Comparison of ENCODE assay signal across 27 cellular contexts in the genomic region with DNA sequence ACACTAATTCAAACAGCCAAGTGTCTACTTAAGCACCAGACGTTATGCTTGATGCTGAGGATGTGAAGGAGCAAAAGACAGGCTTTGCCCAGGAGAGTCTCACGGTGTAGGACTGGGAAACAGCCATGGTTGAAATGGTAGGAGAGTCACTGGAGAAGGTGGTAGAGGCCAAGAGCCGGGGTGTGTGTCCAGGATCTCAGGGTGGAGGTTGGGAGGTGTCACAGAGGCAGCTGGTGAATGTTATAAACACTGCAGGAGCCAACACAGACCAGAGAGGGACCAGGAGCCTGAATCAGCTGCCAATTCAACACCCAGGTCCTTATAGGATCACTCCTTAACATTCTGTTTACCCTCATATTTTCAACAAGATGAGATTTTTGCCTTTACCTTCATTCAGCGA. TPM values are rescaled to one million over a fixed set of nuclear protein-coding genes. Genes with fewer than 3 reads are reported as not detected.
DNase-seq lines count a peak whose midpoint lies in the region; ATAC-seq and TF ChIP-seq lines count a peak whose summit lies in the region.
"Had no signal": no experiment of that assay in that cellular context is flagged by ENCODE, and none has a peak within 500 bp of the region (broad histone marks: within the 10 kb centered on the region; RNA-seq: fewer than 3 reads in every experiment).

No MANE protein-coding gene starts in this region.

- H4K5ac ChIP-seq in IMR-90 (ENCODE audit: low read depth, low read length) = no peak overlapping the region

- peaks cover 23% of the 10 kb centered on the region for H3K27me3 Mint-ChIP-seq in endodermal cell (ENCODE audit: insufficient read depth)

- no peak overlapping the region for H3K4me3 Mint-ChIP-seq in endodermal cell
- H3K4me3 Mint-ChIP-seq: activated CD8-positive, alpha-beta T cell treated with anti-CD3 and anti-CD28 coated beads, Interleukin-2, amount 10 ng/mL, durations not matched to agents 7 days and 5 days; activated naive CD4-positive, alpha-beta T cell treated with anti-CD3 and anti-CD28 coated beads, Interleukin-2, amount 10 ng/mL, durations not matched to agents 7 days and 5 days; CD4-positive, CD25-positive, alpha-beta regulatory T cell; T-helper 2 cell treated with Interferon-gamma antibody and Interleukin-4, amounts not matched to agents 5 μg/mL and 100 μg/mL, for 36 hours had no signal

- H3K36me3 ChIP-seq in IMR-90 (ENCODE audit: control insufficient read depth, insufficient read depth, low read length) (peaks cover 32% of the 10 kb centered on the region), heart left ventricle (peaks cover 0 to 37% (median 11%) of the 10 kb centered on the region in 9 donors), mesenchymal stem cell (ENCODE audit: control insufficient read depth in 1 of 2, insufficient read depth in 2 of 2, low read depth in 1 of 2, low read length in 2 of 2) (peaks cover 0 to 11% of the 10 kb centered on the region in 2 experiments), stomach (no peaks in the 10 kb centered on the region), endodermal cell (ENCODE audit: control insufficient read depth, insufficient read depth, low read length) (no peaks in the 10 kb centered on the region)
- H3K36me3 ChIP-seq: adrenal gland, lower lobe of right lung had no signal

- H3K79me1 ChIP-seq in IMR-90 (ENCODE audit: low read depth in 1 of 2, low read length in 2 of 2) = peaks cover 38 to 72% of the 10 kb centered on the region in 2 experiments
- H3K79me1 ChIP-seq in mesenchymal stem cell (replicated peaks; ENCODE audit: low read length, poor library complexity, severe bottlenecking) = no peaks in the 10 kb centered on the region

- H3K9me1 ChIP-seq in IMR-90 (ENCODE audit: insufficient read depth, low read length) = peaks cover 13% of the 10 kb centered on the region

- dilution Hi-C loops in IMR-90 (cut with HindIII; ENCODE audit: low sequenced_read_pairs, unreplicated experiment) = no loop called here

- H2BK15ac ChIP-seq in IMR-90 (ENCODE audit: low read depth, low read length) (0 out of 3 replicates have a peak overlapping the region, but pooled peaks have one; percentile 4), mesenchymal stem cell (ENCODE audit: low read depth, poor library complexity, severe bottlenecking) (no peak overlapping the region)

- no peak overlapping the region for H3K27ac Mint-ChIP-seq in endodermal cell
- H3K27ac Mint-ChIP-seq: activated CD8-positive, alpha-beta T cell treated with anti-CD3 and anti-CD28 coated beads, Interleukin-2, amount 10 ng/mL, durations not matched to agents 7 days and 5 days; activated naive CD4-positive, alpha-beta T cell treated with anti-CD3 and anti-CD28 coated beads, Interleukin-2, amount 10 ng/mL, durations not matched to agents 7 days and 5 days; CD4-positive, CD25-positive, alpha-beta regulatory T cell; T-helper 2 cell treated with Interferon-gamma antibody and Interleukin-4, amounts not matched to agents 5 μg/mL and 100 μg/mL, for 36 hours had no signal

- H2AK5ac ChIP-seq in IMR-90 (ENCODE audit: low read depth, low read length) (peak overlapping the region; percentile 1; the same call in 1 of the 2 replicates), mesenchymal stem cell (ENCODE audit: low read length, severe bottlenecking) (peak overlapping the region; percentile 56)

- H2AFZ ChIP-seq in IMR-90 (replicated peaks; ENCODE audit: low read length, poor library complexity) = no peak overlapping the region
- peak overlapping the region; percentile 42 for H2AFZ ChIP-seq in mesenchymal stem cell (ENCODE audit: low read depth, low read length)

- no CpG with 5 or more reads among the region's 4 CpGs for WGBS in IMR-90 (ENCODE audit: extremely low coverage in 2 of 2, insufficient read length in 1 of 2), 2 experiments
- 36 to 44% (median 40%) methylated on average over 4 of the region's 4 CpGs for WGBS in heart left ventricle, 4 donors
- 80% methylated on average over 4 of the region's 4 CpGs for WGBS in mesenchymal stem cell
- 52 to 71% (median 66%) methylated on average over 4 of the region's 4 CpGs for WGBS in stomach, 5 donors
- 78 to 88% methylated on average over 3 to 4 of the region's 4 CpGs for WGBS in endodermal cell (ENCODE audit: insufficient coverage in 1 of 2, insufficient read length in 1 of 2), 2 experiments

- H4K8ac ChIP-seq in IMR-90 (ENCODE audit: low read depth in 2 of 2, low read length in 2 of 2) = no peak overlapping the region
- no peak overlapping the region for H4K8ac ChIP-seq in mesenchymal stem cell (ENCODE audit: low read length)

- H3K23ac ChIP-seq in IMR-90 (ENCODE audit: low read depth, low read length) (peak overlapping the region; percentile 77), mesenchymal stem cell (ENCODE audit: low read length in 2 of 2) (no peak overlapping the region)

- intact Hi-C loops in IMR-90 (cut with micrococcal nuclease) (no loop called here), heart left ventricle (cut with DNase I) (loop anchor here in 4 of 10 donors (5.0 to 10.0 kb wide), 2 partner anchors 49 to 643 kb away; partner anchors contain the start of gene PSMC6 (in 1 of the 4)), stomach (cut with DNase I; ENCODE audit: low total_unique reads) (no loop called here)

- H3K14ac ChIP-seq in IMR-90 (replicated peaks; ENCODE audit: low read depth, low read length) (no peak overlapping the region; the same call in 1 of the 2 replicates), mesenchymal stem cell (ENCODE audit: low read length in 2 of 2) (peak overlapping the region in 1 of 2 experiments; percentile 60)

- in situ Hi-C loops in IMR-90 (cut with MboI; ENCODE audit: low sequenced_read_pairs) = no loop called here

- H2BK120ac ChIP-seq in IMR-90 (ENCODE audit: low read depth, low read length) = no peak overlapping the region
- H2BK120ac ChIP-seq in mesenchymal stem cell (ENCODE audit: low read depth, low read length) = no peak overlapping the region

- no peak overlapping the region for H4K91ac ChIP-seq in IMR-90 (ENCODE audit: insufficient read depth, low read depth, low read length)
- no peak overlapping the region for H4K91ac ChIP-seq in mesenchymal stem cell (ENCODE audit: low read length)

- no TSS peak for BruUV-seq in IMR-90 (replicated peaks; lab: Mats Ljungman, UMichigan)

- peak overlapping the region; percentile 15; the same call in 1 of the 2 replicates for H3K4ac ChIP-seq in IMR-90 (ENCODE audit: low read depth, low read length)
- no peak overlapping the region for H3K4ac ChIP-seq in mesenchymal stem cell (ENCODE audit: low read depth in 1 of 2, low read length in 2 of 2)

- no peak overlapping the region for H2BK20ac ChIP-seq in IMR-90 (ENCODE audit: low read depth, low read length)

- H3K27me3 ChIP-seq in IMR-90 (ENCODE audit: control insufficient read depth, insufficient read depth, low read length) (no peaks in the 10 kb centered on the region), heart left ventricle (peaks cover 0 to 2% (median 0%) of the 10 kb centered on the region in 9 donors), mesenchymal stem cell (ENCODE audit: control insufficient read depth in 1 of 2, insufficient read depth in 1 of 2, low read length in 2 of 2) (peaks cover 0 to 52% of the 10 kb centered on the region in 2 experiments), stomach (peaks cover 0 to 4% (median 0%) of the 10 kb centered on the region in 3 donors), endodermal cell (ENCODE audit: control insufficient read depth, insufficient read depth, low read length, poor library complexity, severe bottlenecking) (peaks cover 14% of the 10 kb centered on the region)
- H3K27me3 ChIP-seq: adrenal gland had no signal

- H3K9me3 ChIP-seq in IMR-90 (ENCODE audit: control insufficient read depth, insufficient read depth, low read length) = no peaks in the 10 kb centered on the region
- H3K9me3 ChIP-seq in heart left ventricle = no peaks in the 10 kb centered on the region
- H3K9me3 ChIP-seq in mesenchymal stem cell (ENCODE audit: control insufficient read depth, low read length) = no peaks in the 10 kb centered on the region
- H3K9me3 ChIP-seq in stomach = no peaks in the 10 kb centered on the region
- H3K9me3 ChIP-seq in endodermal cell (ENCODE audit: control insufficient read depth, low read length) = no peaks in the 10 kb centered on the region
- H3K9me3 ChIP-seq: A549, adrenal gland, lower lobe of right lung had no signal

- POLR2A ChIA-PET in IMR-90 (lab: Charles Lee; ENCODE audit: unreplicated experiment) = no interaction called here

- no peak for TF ChIP-seq RAD21 in IMR-90 (IDR thresholded peaks at IDR 0.05; ENCODE audit: low read length)

- peak overlapping the region in 1 of 2 experiments; percentile 90 for H2BK12ac ChIP-seq in mesenchymal stem cell (ENCODE audit: low read length in 2 of 2)

- no peak overlapping the region for H3K56ac ChIP-seq in IMR-90 (ENCODE audit: extremely low read depth, insufficient read depth, low read length)

- TF ChIP-seq POLR2A in IMR-90 (IDR thresholded peaks at IDR 0.05; ENCODE audit: low read depth, low read length) (no peak), heart left ventricle (IDR thresholded peaks at IDR 0.05) (no peak), stomach (IDR thresholded peaks at IDR 0.05) (no peak)

- H3K4me3 ChIP-seq in IMR-90 (ENCODE audit: insufficient read depth, low read depth, low read length) (no peak overlapping the region), heart left ventricle (peak overlapping the region in 1 of 12 donors; percentile 5), mesenchymal stem cell (ENCODE audit: insufficient read depth in 1 of 2, low read depth in 1 of 2, low read length in 2 of 2) (no peak overlapping the region), stomach (no peak overlapping the region), endodermal cell (ENCODE audit: low read length) (no peak overlapping the region)
- H3K4me3 ChIP-seq: A549, adrenal gland, lower lobe of right lung had no signal

- no peaks in the 10 kb centered on the region for H3K36me3 Mint-ChIP-seq in endodermal cell (ENCODE audit: low read depth)
- H3K36me3 Mint-ChIP-seq: activated naive CD4-positive, alpha-beta T cell treated with anti-CD3 and anti-CD28 coated beads, Interleukin-2, amount 10 ng/mL, durations not matched to agents 7 days and 5 days; brain; CD4-positive, CD25-positive, alpha-beta regulatory T cell had no signal

- no peaks in the 10 kb centered on the region for H3K4me1 Mint-ChIP-seq in endodermal cell
- H3K4me1 Mint-ChIP-seq: activated naive CD4-positive, alpha-beta T cell treated with anti-CD3 and anti-CD28 coated beads, Interleukin-2, amount 10 ng/mL, durations not matched to agents 7 days and 5 days; CD4-positive, CD25-positive, alpha-beta regulatory T cell had no signal

- no peak for DNase-seq in IMR-90
- DNase-seq in heart left ventricle = peak in 4 of 5 donors; percentile 62 to 79 (median 73)
- DNase-seq in mesenchymal stem cell = no peak
- DNase-seq in stomach = no peak
- no peak for DNase-seq in occipital lobe (lab: John Stamatoyannopoulos, UW)
- DNase-seq in endodermal cell = no peak
- no peak for DNase-seq in activated CD4-positive, CD25-positive, alpha-beta regulatory T cell treated with anti-CD3 and anti-CD28 coated beads, Interleukin-2, amount 50 U/mL, for 72 hours
- DNase-seq in NCI-H1092 treated with DMSO at 0.1 percent for 48 hours (lab: John Stamatoyannopoulos, UW) = no peak
- DNase-seq: activated CD4-positive, alpha-beta T cell treated with anti-CD3 and anti-CD28 coated beads for 4 hours; activated CD8-positive, alpha-beta T cell treated with anti-CD3 and anti-CD28 coated beads, Interleukin-2, amount 10 ng/mL, durations not matched to agents 7 days and 5 days; activated naive CD4-positive, alpha-beta T cell treated with anti-CD3 and anti-CD28 coated beads, Interleukin-2, amount 10 ng/mL, durations not matched to agents 7 days and 5 days; adrenal gland; Calu3; CD4-positive, CD25-positive, alpha-beta regulatory T cell; DMS79; GDM1; kidney; lower lobe of right lung; MM.1S; NCI-H1436 treated with DMSO at 0.1 percent for 48 hours; NCI-H345; SHP77 treated with DMSO at 0.1 percent for 48 hours; stimulated activated CD4-positive, alpha-beta T cell treated with anti-CD3 and anti-CD28 coated beads, Interleukin-4, amount 100 ng/mL, for 1 hour had no signal

- no peak overlapping the region; the same call in 1 of the 2 replicates for H3K27ac ChIP-seq in IMR-90 (ENCODE audit: insufficient read depth, low read length)
- H3K27ac ChIP-seq in heart left ventricle = peak overlapping the region; percentile 2 to 81 (median 68)
- no peak overlapping the region for H3K27ac ChIP-seq in mesenchymal stem cell (ENCODE audit: low read length, poor library complexity, severe bottlenecking)
- peak overlapping the region in 3 of 5 donors; percentile 34 to 53 (median 44) for H3K27ac ChIP-seq in stomach
- no peak overlapping the region for H3K27ac ChIP-seq in endodermal cell (ENCODE audit: low read depth, low read length)
- H3K27ac ChIP-seq: A549, adrenal gland, lower lobe of right lung had no signal

- peak; percentile 35 for ATAC-seq in IMR-90 (ENCODE audit: low read depth)
- ATAC-seq in heart left ventricle = peak; percentile 90 to 97 (median 95)
- ATAC-seq: A549; activated CD8-positive, alpha-beta T cell treated with anti-CD3 and anti-CD28 coated beads, Interleukin-2, amount 10 ng/mL, durations not matched to agents 7 days and 5 days; HCT116 had no signal

- H2BK5ac ChIP-seq in IMR-90 (ENCODE audit: low read depth, low read length, poor library complexity, severe bottlenecking) (peak overlapping the region; percentile 53), mesenchymal stem cell (ENCODE audit: low read depth, low read length, poor library complexity, severe bottlenecking) (peak overlapping the region; percentile 44)

- TF ChIP-seq EP300 in stomach (IDR thresholded peaks at IDR 0.05) = no peak

- peaks cover 15% of the 10 kb centered on the region; the same call in 1 of the 2 replicates for H4K20me1 ChIP-seq in IMR-90 (ENCODE audit: insufficient read depth, low read length)

- CTCF ChIA-PET in IMR-90 (lab: Yijun Ruan, JAX) = interaction anchor here (1.4 kb wide), 1 partner anchor 206 kb away, joined by 3 read pairs; no protein-coding TSS in a partner anchor

- peak overlapping the region; percentile 44; the same call in 1 of the 2 replicates for H3K4me2 ChIP-seq in IMR-90 (ENCODE audit: low read depth, low read length)
- no peak overlapping the region for H3K4me2 ChIP-seq in mesenchymal stem cell (ENCODE audit: low read length, poor library complexity, severe bottlenecking)
- H3K4me2 ChIP-seq: A549 had no signal

- H3K4me1 ChIP-seq in IMR-90 (ENCODE audit: control insufficient read depth, insufficient read depth, low read length) (peaks cover 15% of the 10 kb centered on the region), heart left ventricle (peaks cover 0 to 72% (median 56%) of the 10 kb centered on the region in 12 donors), mesenchymal stem cell (ENCODE audit: control insufficient read depth, insufficient read depth, low read depth, low read length) (peaks cover 5% of the 10 kb centered on the region), stomach (peaks cover 0 to 59% (median 30%) of the 10 kb centered on the region in 4 donors), endodermal cell (ENCODE audit: control insufficient read depth, insufficient read depth, low read length) (no peaks in the 10 kb centered on the region)
- H3K4me1 ChIP-seq: A549 had no signal

- no peak overlapping the region for H2AK9ac ChIP-seq in IMR-90 (replicated peaks; ENCODE audit: low read depth, low read length, poor library complexity)

- no peak overlapping the region for H3K18ac ChIP-seq in IMR-90 (ENCODE audit: low read depth, low read length)
- peak overlapping the region in 1 of 2 experiments; percentile 70 for H3K18ac ChIP-seq in mesenchymal stem cell (ENCODE audit: low read depth in 1 of 2, low read length in 2 of 2)

- H3K9me3 Mint-ChIP-seq in endodermal cell = no peaks in the 10 kb centered on the region
- H3K9me3 Mint-ChIP-seq: activated naive CD4-positive, alpha-beta T cell treated with anti-CD3 and anti-CD28 coated beads, Interleukin-2, amount 10 ng/mL, durations not matched to agents 7 days and 5 days; CD4-positive, CD25-positive, alpha-beta regulatory T cell; T-helper 2 cell treated with Interferon-gamma antibody and Interleukin-4, amounts not matched to agents 5 μg/mL and 100 μg/mL, for 36 hours had no signal

- no peak for TF ChIP-seq CTCF in IMR-90 (conservative IDR thresholded peaks at IDR 0.05; ENCODE audit: low read depth, low read length)
- TF ChIP-seq CTCF in heart left ventricle (IDR thresholded peaks at IDR 0.05) = no peak
- TF ChIP-seq CTCF in stomach (IDR thresholded peaks at IDR 0.05) = no peak
- TF ChIP-seq CTCF in endodermal cell (conservative IDR thresholded peaks at IDR 0.05) = no peak

- H3K9ac ChIP-seq in IMR-90 (ENCODE audit: low read depth, low read length) (no peak overlapping the region), mesenchymal stem cell (ENCODE audit: low read length) (no peak overlapping the region), endodermal cell (ENCODE audit: extremely low read depth, low read length, poor library complexity, severe bottlenecking) (no peak overlapping the region)

RNA-seq across cellular contexts. Expression of gene NID2, which starts 7.5 kb away (rescaled TPM):
- total RNA-seq in IMR-90 (2012; rRNA removed) (101 and 102 TPM in 2 replicates), heart left ventricle (10 to 100 TPM; 32.0 to 77.4 (median 40.9) TPM), stomach (10 to 100 TPM in 4 of 5 donors, 1 to 10 TPM in 1; 8.0 to 67.0 (median 31.9) TPM), occipital lobe (8.9 TPM), endodermal cell (1 to 10 TPM; 1.7 to 2.9 TPM)
- polyA plus RNA-seq in IMR-90 (2012; rRNA removed) (278 and 303 TPM in 2 replicates), heart left ventricle (10 to 100 TPM; 17.3 to 18.8 TPM), stomach (1 to 10 TPM; 1.7 to 4.7 (median 2.3) TPM)
- 237 and 279 TPM in 2 replicates for polyA plus RNA-seq in IMR-90 (2012; cell fraction: cytosol; rRNA removed)
- polyA plus RNA-seq in IMR-90 (2012; cell fraction: nucleus; rRNA removed; ENCODE audit: low replicate concordance) = 363 and 859 TPM in 2 replicates
- 213 TPM for polyA plus RNA-seq in mesenchymal stem cell (2013, experiment 1 of 2)
- 208 TPM for polyA plus RNA-seq in mesenchymal stem cell (2013, experiment 2 of 2)
- 13.1 TPM for polyA plus RNA-seq in endodermal cell (2013, experiment 1 of 2)
- 11.8 TPM for polyA plus RNA-seq in endodermal cell (2013, experiment 2 of 2)
- total RNA-seq: Calu3; CD4-positive, CD25-positive, alpha-beta regulatory T cell had no signal

Comparison
In these comparisons a context has a peak if more than half of its experiments do, and no peak if none do; other contexts are left out.
1. DNase-seq: peak in heart left ventricle (4 of 5); none in IMR-90 (single experiment), mesenchymal stem cell (single experiment), stomach (single experiment), occipital lobe (single experiment), endodermal cell (single experiment), activated CD4-positive, CD25-positive, alpha-beta regulatory T cell treated with anti-CD3 and anti-CD28 coated beads, Interleukin-2, amount 50 U/mL, for 72 hours (single experiment) and NCI-H1092 treated with DMSO at 0.1 percent for 48 hours (single experiment).
2. H3K27ac ChIP-seq: peak in heart left ventricle (12 of 12) and stomach (3 of 5); none in IMR-90 (single experiment), mesenchymal stem cell (single experiment) and endodermal cell (single experiment).